Comparison of ENCODE assay signal across 35 cellular contexts in the genomic region with DNA sequence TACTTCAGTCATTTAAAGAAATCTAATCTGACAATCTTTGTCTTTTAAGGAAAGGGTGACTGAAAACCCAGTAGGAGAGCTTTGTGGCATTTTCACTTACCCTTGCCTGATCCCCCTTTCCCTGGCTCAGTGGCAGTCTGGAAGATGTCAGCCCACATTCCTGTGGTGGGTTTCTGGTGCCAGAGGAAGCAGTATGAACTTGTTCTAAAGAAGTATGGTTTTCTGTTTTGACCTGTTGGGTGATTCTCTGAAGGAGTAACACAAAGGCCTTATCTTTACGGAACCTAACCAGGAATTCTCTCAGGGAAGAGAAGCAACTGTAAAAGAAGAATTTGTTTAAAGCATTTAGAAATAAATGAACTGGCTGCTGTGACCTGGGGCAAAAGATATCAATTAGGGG. TPM values are rescaled to one million over a fixed set of nuclear protein-coding genes. Genes with fewer than 3 reads are reported as not detected.
"Had no signal": no experiment of that assay in that cellular context is flagged by ENCODE, and none has a peak within 500 bp of the region (broad histone marks: within the 10 kb centered on the region; RNA-seq: fewer than 3 reads in every experiment).

No MANE protein-coding gene starts in this region.

- H3K27me3 ChIP-seq: esophagus muscularis mucosa, neural progenitor cell, right atrium auricular region, suprapubic skin, transverse colon had no signal

- DNase-seq: dorsolateral prefrontal cortex; effector CD4-positive, alpha-beta T cell; foreskin melanocyte; glutamatergic neuron; heart right ventricle; hypothalamus; immature natural killer cell; kidney; mesenchymal stem cell; midbrain; naive thymus-derived CD4-positive, alpha-beta T cell; stimulated activated CD4-positive, alpha-beta T cell treated with anti-CD3 and anti-CD28 coated beads, Interleukin-12 subunit alpha, Interleukin-12 subunit beta, amount 100 ng/mL, for 4 hours; stimulated activated CD4-positive, alpha-beta T cell treated with anti-CD3 and anti-CD28 coated beads, Interleukin-1b, Interleukin-23, amount 100 ng/mL, for 48 hours; stimulated activated CD4-positive, alpha-beta T cell treated with anti-CD3 and anti-CD28 coated beads, Interleukin-4, amount 100 ng/mL, for 1 hour; stimulated activated CD8-positive, alpha-beta memory T cell treated with anti-CD3 and anti-CD28 coated beads, Interleukin-4, amount 100 ng/mL, for 48 hours; stimulated activated naive CD4-positive, alpha-beta T cell; stimulated activated naive CD8-positive, alpha-beta T cell treated with anti-CD3 and anti-CD28 coated beads, Interleukin-15, amount 100 ng/mL, for 72 hours; transverse colon had no signal

- H3K36me3 ChIP-seq: esophagus muscularis mucosa, heart right ventricle, neural progenitor cell, right atrium auricular region, suprapubic skin, transverse colon had no signal

- H3K4me3 ChIP-seq: dorsolateral prefrontal cortex, esophagus muscularis mucosa, heart right ventricle, lung, neural progenitor cell, right atrium auricular region, smooth muscle cell, suprapubic skin, transverse colon had no signal

- FAIRE-seq: kidney had no signal

- H3K4me1 ChIP-seq: esophagus muscularis mucosa, heart right ventricle, neural progenitor cell, parathyroid adenoma, right atrium auricular region, suprapubic skin, transverse colon had no signal

- H3K27ac ChIP-seq: dorsolateral prefrontal cortex, esophagus muscularis mucosa, heart right ventricle, neural progenitor cell, parathyroid adenoma, right atrium auricular region, suprapubic skin, transverse colon had no signal

- H3K9me3 ChIP-seq: suprapubic skin, transverse colon had no signal

RNA-seq across cellular contexts. Expression of a gene that starts 41.9 kb away (rescaled TPM):
- total RNA-seq: cerebellum; dorsolateral prefrontal cortex; epithelial cell of proximal tubule; esophagus muscularis mucosa; fibroblast of lung; heart right ventricle; kidney; left lobe of liver; liver; mucosa of gallbladder; naive thymus-derived CD4-positive, alpha-beta T cell; osteoblast; progenitor cell of endocrine pancreas; right atrium auricular region; sciatic nerve; smooth muscle cell; suprapubic skin; transverse colon; urinary bladder had no signal
